In genomic region chr2:230319211-230319862, GRCh38 we compare ENCODE assay signal across 8 cellular contexts. TPM values are rescaled to one million over a fixed set of nuclear protein-coding genes. Genes with fewer than 3 reads are reported as not detected.
DNase-seq lines count a peak whose midpoint lies in the region; ATAC-seq and TF ChIP-seq lines count a peak whose summit lies in the region.

No MANE protein-coding gene starts in this region.

- H3K4me3 Mint-ChIP-seq in GM23338 (no peak overlapping the region), Calu3 (ENCODE audit: low read depth, unreplicated experiment) (no peak overlapping the region)

- no peak overlapping the region for H3K27ac ChIP-seq in GM23338 (ENCODE audit: low read depth)

- H3K27ac Mint-ChIP-seq in GM23338 (no peak overlapping the region), Calu3 (ENCODE audit: unreplicated experiment) (no peak overlapping the region)

- no peak overlapping the region for H3K4me3 ChIP-seq in GM23338

- H3K4me2 ChIP-seq in GM23338: no peak overlapping the region

- ATAC-seq in GM19351 (IDR thresholded peaks at IDR 0.05; ENCODE audit: unreplicated experiment) (peak; percentile 84), HG03280 (IDR thresholded peaks at IDR 0.05; ENCODE audit: unreplicated experiment) (peak; percentile 65), GM23338 (no peak)

- H3K4me1 ChIP-seq in GM23338 (ENCODE audit: insufficient read depth): no peaks in the 10 kb centered on the region

- 0 out of 2 replicates have a peak, but pooled peaks cover 4% of the 10 kb centered on the region for H3K9me2 ChIP-seq in GM23338 (ENCODE audit: insufficient read depth)

- peak; percentile 50 for DNase-seq in activated CD4-positive, CD25-positive, alpha-beta regulatory T cell treated with anti-CD3 and anti-CD28 coated beads, Interleukin-2, amount 50 U/mL, for 72 hours
- peak; percentile 63 for DNase-seq in germinal center (ENCODE audit: low spot score)
- DNase-seq in GM23338 (ENCODE audit: low spot score): no peak
- DNase-seq in Calu3: no peak
- DNase-seq in GF-D8 (lab: John Stamatoyannopoulos, UW): no peak
- DNase-seq in NCI-H2081 treated with DMSO at 0.1 percent for 48 hours (lab: John Stamatoyannopoulos, UW): no peak

- peaks cover 3% of the 10 kb centered on the region for H3K27me3 Mint-ChIP-seq in GM23338 (ENCODE audit: insufficient read depth, low read depth, poor library complexity)
- H3K27me3 Mint-ChIP-seq in Calu3 (ENCODE audit: unreplicated experiment): no peaks in the 10 kb centered on the region

- CTCF ChIA-PET in Calu3 (lab: Charles Lee): no interaction called here

- H3K36me3 Mint-ChIP-seq in GM23338 (ENCODE audit: low read depth): peaks cover 19% of the 10 kb centered on the region
- H3K36me3 Mint-ChIP-seq in Calu3 (ENCODE audit: insufficient read depth, unreplicated experiment): peaks cover 12% of the 10 kb centered on the region

- H4K20me1 ChIP-seq in GM23338 (replicated peaks; ENCODE audit: insufficient read depth): no peaks in the 10 kb centered on the region

- no peak overlapping the region for H2AFZ ChIP-seq in GM23338

- H3K27me3 ChIP-seq in GM23338 (ENCODE audit: insufficient read depth): no peaks in the 10 kb centered on the region

- no peaks in the 10 kb centered on the region for H3K4me1 Mint-ChIP-seq in GM23338
- peaks cover 16% of the 10 kb centered on the region for H3K4me1 Mint-ChIP-seq in Calu3 (ENCODE audit: low read depth, unreplicated experiment)

- no peaks in the 10 kb centered on the region; the same call in 1 of the 2 replicates for H3K36me3 ChIP-seq in GM23338 (ENCODE audit: insufficient read depth)

- H3K79me2 ChIP-seq in GM23338 (replicated peaks; ENCODE audit: insufficient read depth): no peaks in the 10 kb centered on the region

- no TSS peak for BruUV-seq in Calu3 (replicated peaks; lab: Mats Ljungman, UMichigan)

- intact Hi-C loops in Calu3 (cut with micrococcal nuclease; ENCODE audit: unreplicated experiment): no loop called here

- H3K9me3 Mint-ChIP-seq in GM23338 (peaks cover 37% of the 10 kb centered on the region), Calu3 (ENCODE audit: low read depth, unreplicated experiment) (peaks cover 7% of the 10 kb centered on the region)

- TF ChIP-seq CTCF in GM23338 (conservative IDR thresholded peaks at IDR 0.05; ENCODE audit: low read depth in 2 of 2): no peak
- no peak for TF ChIP-seq CTCF in Calu3 (IDR thresholded peaks at IDR 0.05; ENCODE audit: unreplicated experiment)

- no peaks in the 10 kb centered on the region for H3F3A ChIP-seq in GM23338 (replicated peaks; ENCODE audit: low read depth)

TF ChIP-seq in GM23338, 12 proteins besides CTCF, POLR2A, EP300 and RAD21:
- no peak for TF ChIP-seq ZNF462 (CRISPR knock-in tag; IDR thresholded peaks at IDR 0.05)
- no peak for TF ChIP-seq CREB1 (CRISPR knock-in tag; IDR thresholded peaks at IDR 0.05; ENCODE audit: low read depth)
- TF ChIP-seq REST (IDR thresholded peaks at IDR 0.05; ENCODE audit: unreplicated experiment): no peak
- TF ChIP-seq ZNF114 (CRISPR knock-in tag; IDR thresholded peaks at IDR 0.05): no peak
- TF ChIP-seq NANOG (IDR thresholded peaks at IDR 0.05; ENCODE audit: borderline replicate concordance): no peak
- no peak for TF ChIP-seq POLR2AphosphoS5 (IDR thresholded peaks at IDR 0.05; ENCODE audit: low read depth)

RNA-seq across cellular contexts. Expression of gene SP140L, which starts 7.7 kb away (rescaled TPM):
- total RNA-seq in GM23338 (2014; rRNA removed; shearing (Covaris generic)): 0.66 and 1.7 TPM in 2 replicates
- 1.3 and 1.5 TPM in 2 replicates for polyA plus RNA-seq in GM23338 (2016; fragmentation: Nextera tagmentation; extraction: Ambion mirVana)
- total RNA-seq in Calu3 (2022): 35.4 and 55.2 TPM in 2 replicates

Comparison
In these comparisons a context has a peak if more than half of its experiments do, and no peak if none do; other contexts are left out.
1. DNase-seq: peak in activated CD4-positive, CD25-positive, alpha-beta regulatory T cell treated with anti-CD3 and anti-CD28 coated beads, Interleukin-2, amount 50 U/mL, for 72 hours (single experiment) and germinal center (single experiment); none in GM23338 (single experiment), Calu3 (single experiment), GF-D8 (single experiment) and NCI-H2081 treated with DMSO at 0.1 percent for 48 hours (single experiment).
2. RNA of gene SP140L, which starts 7.7 kb away (total RNA-seq): 35.4 to 55.2 TPM in Calu3; 0.66 to 1.7 TPM in GM23338; every median in the first group is over 10 times any median in the second.